Comparison of ENCODE assay signal across 8 cellular contexts in the genomic region with DNA sequence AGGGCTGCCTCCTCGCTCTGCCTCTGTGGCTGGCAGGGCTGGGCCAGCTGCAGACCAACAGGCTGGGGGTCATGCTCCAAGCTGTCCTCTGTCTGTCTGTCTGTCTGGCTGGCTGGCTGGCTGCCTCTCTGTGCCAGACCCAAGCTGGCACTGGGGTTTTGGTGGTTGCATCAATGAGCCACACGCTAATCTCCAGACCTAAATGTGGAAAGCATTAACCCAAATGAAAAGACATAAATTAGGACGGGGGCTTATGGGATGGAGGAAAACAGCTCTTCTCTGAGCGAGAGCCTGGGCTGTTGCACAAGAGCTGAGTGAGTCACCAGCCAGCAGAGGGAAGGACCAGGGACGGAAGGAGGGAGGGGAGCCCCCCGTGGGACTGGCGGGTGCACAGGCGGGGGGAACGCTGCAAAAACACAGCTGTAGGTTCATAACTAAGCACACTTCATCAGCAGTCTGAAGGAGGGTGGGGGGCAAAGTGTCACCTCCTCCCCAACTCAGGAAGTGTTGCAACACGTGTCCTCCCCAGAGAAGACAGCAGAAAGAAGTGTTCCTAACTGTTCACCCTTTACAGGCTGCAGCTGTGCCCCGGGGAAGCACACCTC.
DNase-seq lines count a peak whose midpoint lies in the region; ATAC-seq and TF ChIP-seq lines count a peak whose summit lies in the region.

No MANE protein-coding gene starts in this region.

- H3K4me3 ChIP-seq in adipocyte (ENCODE audit: low read length) (peak overlapping the region; percentile 49), right atrium auricular region (peak overlapping the region in 1 of 2 donors; percentile 28), skeletal muscle cell (ENCODE audit: low read depth, low read length) (peak overlapping the region; percentile 13)

- H3K9me3 ChIP-seq in adipocyte (ENCODE audit: control insufficient read depth, low read length) (no peaks in the 10 kb centered on the region), right atrium auricular region (no peaks in the 10 kb centered on the region)

- H3K27ac ChIP-seq in right atrium auricular region: peak overlapping the region; percentile 92 to 97

- no peaks in the 10 kb centered on the region for H3K36me3 ChIP-seq in adipocyte (ENCODE audit: control insufficient read depth, insufficient read depth, low read length, severe bottlenecking)
- H3K36me3 ChIP-seq in right atrium auricular region: no peaks in the 10 kb centered on the region

- TF ChIP-seq CTCF in right atrium auricular region (IDR thresholded peaks at IDR 0.05): no peak

- peak; percentile 50 for ATAC-seq in HG02610 (IDR thresholded peaks at IDR 0.05; ENCODE audit: unreplicated experiment)

- peak overlapping the region; percentile 58 for H3K9ac ChIP-seq in adipocyte (ENCODE audit: low read length)

- H3K4me1 ChIP-seq in adipocyte (ENCODE audit: control insufficient read depth, insufficient read depth, low read length) (peaks cover 27% of the 10 kb centered on the region), right atrium auricular region (peaks cover 0 to 72% of the 10 kb centered on the region in 2 donors)

- DNase-seq in CD1c-positive myeloid dendritic cell (ENCODE audit: extremely low spot score) (peak; percentile 85), SIG-M5 treated with dmso at 0.1 percent for 504 hours (lab: John Stamatoyannopoulos, UW; ENCODE audit: unreplicated experiment) (peak; percentile 98), adipocyte (ENCODE audit: low read depth) (peak; percentile 98), right atrium auricular region (ENCODE audit: low spot score) (peak; percentile 98), skeletal muscle cell (ENCODE audit: low read depth) (peak; percentile 97), COR-L47 (lab: John Stamatoyannopoulos, UW) (no peak), NCI-H2196 (lab: John Stamatoyannopoulos, UW; ENCODE audit: unreplicated experiment) (no peak)

- H3K27me3 ChIP-seq in adipocyte (replicated peaks; ENCODE audit: control insufficient read depth, insufficient read depth, low read length) (no peaks in the 10 kb centered on the region), right atrium auricular region (no peaks in the 10 kb centered on the region)

Comparison
In these comparisons a context has a peak if more than half of its experiments do, and no peak if none do; other contexts are left out.
1. DNase-seq: peak in CD1c-positive myeloid dendritic cell (single experiment), SIG-M5 treated with dmso at 0.1 percent for 504 hours (single experiment), adipocyte (single experiment), right atrium auricular region (single experiment) and skeletal muscle cell (single experiment); none in COR-L47 (single experiment) and NCI-H2196 (single experiment).